1 cellular context compared by ENCODE assay signal in genomic region chr3:119322523-119323400, GRCh38.
TF ChIP-seq lines count a peak whose summit lies in the region.

No MANE protein-coding gene starts in this region.

TF ChIP-seq in GM23338, 12 proteins besides CTCF, POLR2A, EP300 and RAD21 (continued from another document):
- no peak for TF ChIP-seq ZNF462 (CRISPR knock-in tag; IDR thresholded peaks at IDR 0.05)
- TF ChIP-seq, protein P1, sequence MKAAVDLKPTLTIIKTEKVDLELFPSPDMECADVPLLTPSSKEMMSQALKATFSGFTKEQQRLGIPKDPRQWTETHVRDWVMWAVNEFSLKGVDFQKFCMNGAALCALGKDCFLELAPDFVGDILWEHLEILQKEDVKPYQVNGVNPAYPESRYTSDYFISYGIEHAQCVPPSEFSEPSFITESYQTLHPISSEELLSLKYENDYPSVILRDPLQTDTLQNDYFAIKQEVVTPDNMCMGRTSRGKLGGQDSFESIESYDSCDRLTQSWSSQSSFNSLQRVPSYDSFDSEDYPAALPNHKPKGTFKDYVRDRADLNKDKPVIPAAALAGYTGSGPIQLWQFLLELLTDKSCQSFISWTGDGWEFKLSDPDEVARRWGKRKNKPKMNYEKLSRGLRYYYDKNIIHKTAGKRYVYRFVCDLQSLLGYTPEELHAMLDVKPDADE (IDR thresholded peaks at IDR 0.05): peak; percentile 46; the same call in 1 of the 2 replicates
- peak; percentile 60 for TF ChIP-seq POLR2AphosphoS5 (IDR thresholded peaks at IDR 0.05; ENCODE audit: low read depth)
- TF ChIP-seq EZH2 (IDR thresholded peaks at IDR 0.05; ENCODE audit: low read depth, unreplicated experiment): no peak
